7 cellular contexts compared by ENCODE assay signal in genomic region chrX:47562615-47563243, GRCh38. TPM values are rescaled to one million over a fixed set of nuclear protein-coding genes. Genes with fewer than 3 reads are reported as not detected.
A peak's percentile ranks its signal among the peaks of the same experiment; 100 is the strongest.
DNase-seq lines count a peak whose midpoint lies in the region; ATAC-seq and TF ChIP-seq lines count a peak whose summit lies in the region.

No MANE protein-coding gene starts in this region.

- H3K4me2 ChIP-seq in Karpas-422 (ENCODE audit: low read depth, low read length, poor library complexity, severe bottlenecking) = peak overlapping the region; percentile 76

- no peak overlapping the region for H3K27ac ChIP-seq in Karpas-422 (ENCODE audit: low read length)

- peaks cover 5% of the 10 kb centered on the region; the same call in 1 of the 2 replicates for H3K36me3 ChIP-seq in Karpas-422 (ENCODE audit: insufficient read depth, low read length)

- peak; percentile 19 for TF ChIP-seq CTCF in natural killer cell (IDR thresholded peaks at IDR 0.05)

- H3K4me3 Mint-ChIP-seq in activated naive CD8-positive, alpha-beta T cell = peak overlapping the region; percentile 81
- H3K4me3 Mint-ChIP-seq in natural killer cell = peak overlapping the region; percentile 70

- peak overlapping the region; percentile 84; the same call in 1 of the 2 replicates for H3K9ac ChIP-seq in Karpas-422 (ENCODE audit: low read length)

- no peaks in the 10 kb centered on the region for H3K9me2 ChIP-seq in Karpas-422 (replicated peaks; ENCODE audit: insufficient read depth, low read length)

- no peak overlapping the region for H3K27ac Mint-ChIP-seq in activated naive CD8-positive, alpha-beta T cell
- peak overlapping the region; percentile 95 to 97 for H3K27ac Mint-ChIP-seq in natural killer cell

- H3K9me3 ChIP-seq in Karpas-422 (ENCODE audit: low read length) = no peaks in the 10 kb centered on the region

- DNase-seq in ELR (ENCODE audit: low read depth) (peak; percentile 47), Karpas-422 (peak; percentile 83), natural killer cell (no peak), NCI-H1048 (lab: John Stamatoyannopoulos, UW) (no peak)

- H3K27me3 ChIP-seq in Karpas-422 (ENCODE audit: low read length) = no peaks in the 10 kb centered on the region

- no peak for ATAC-seq in natural killer cell
- ATAC-seq in HG02588 (IDR thresholded peaks at IDR 0.05; ENCODE audit: unreplicated experiment) = no peak
- no peak for ATAC-seq in HG03135 (IDR thresholded peaks at IDR 0.05; ENCODE audit: unreplicated experiment)

- H3K36me3 Mint-ChIP-seq in activated naive CD8-positive, alpha-beta T cell = peaks cover 8% of the 10 kb centered on the region
- H3K36me3 Mint-ChIP-seq in natural killer cell = no peaks in the 10 kb centered on the region

- peaks cover 35% of the 10 kb centered on the region for H3K4me1 Mint-ChIP-seq in activated naive CD8-positive, alpha-beta T cell (ENCODE audit: low read depth)
- peaks cover 10 to 36% of the 10 kb centered on the region in 2 donors for H3K4me1 Mint-ChIP-seq in natural killer cell

- peaks cover 7% of the 10 kb centered on the region; the same call in 1 of the 2 replicates for H3K4me1 ChIP-seq in Karpas-422 (ENCODE audit: low read length)

- H4K20me1 ChIP-seq in Karpas-422 (ENCODE audit: insufficient read depth, low read depth, low read length) = no peaks in the 10 kb centered on the region

- H3K9me3 Mint-ChIP-seq in activated naive CD8-positive, alpha-beta T cell (ENCODE audit: low read depth) = no peaks in the 10 kb centered on the region
- H3K9me3 Mint-ChIP-seq in natural killer cell = no peaks in the 10 kb centered on the region

- no peak overlapping the region for H2AFZ ChIP-seq in Karpas-422 (ENCODE audit: low read length)

- H3K27me3 Mint-ChIP-seq in activated naive CD8-positive, alpha-beta T cell = no peaks in the 10 kb centered on the region
- H3K27me3 Mint-ChIP-seq in natural killer cell (ENCODE audit: low read depth in 2 of 2) = no peaks in the 10 kb centered on the region

- H3K4me3 ChIP-seq in Karpas-422 (ENCODE audit: low read length) = no peak overlapping the region; the same call in 1 of the 2 replicates

- H3K79me2 ChIP-seq in Karpas-422 (ENCODE audit: low read length) = peaks cover 22% of the 10 kb centered on the region

- intact Hi-C loops in natural killer cell (cut with micrococcal nuclease) = loop anchor here (5.0 to 10.0 kb wide), 2 partner anchors 272 to 465 kb away; partner anchors contain the start of gene ZNF81

RNA-seq across cellular contexts. Expression of gene ARAF, which starts 1.7 kb away (rescaled TPM):
- total RNA-seq in Karpas-422 (2014; rRNA removed; shearing (Covaris generic); ENCODE audit: low replicate concordance) = 16.4 and 16.5 TPM in 2 replicates
- 100 to 1,000 TPM; 162 to 173 (median 169) TPM for total RNA-seq in natural killer cell

RNA-seq across cellular contexts. Expression of gene TIMP1, which starts 19.5 kb away (rescaled TPM):
- total RNA-seq in Karpas-422 (2014; rRNA removed; shearing (Covaris generic); ENCODE audit: low replicate concordance) = 0.29 and 0.56 TPM in 2 replicates
- 10 to 100 TPM; 50.9 to 71.3 (median 68.6) TPM for total RNA-seq in natural killer cell

RNA-seq across cellular contexts. Expression of gene SYN1, which starts 56.9 kb away (rescaled TPM):
- total RNA-seq in Karpas-422 (2014; rRNA removed; shearing (Covaris generic); ENCODE audit: low replicate concordance) = not detected in 2 replicates
- under 1 TPM in 1 of 3 donors, not detected in 2; 0.40 TPM for total RNA-seq in natural killer cell

Comparison
In these comparisons a context has a peak if more than half of its experiments do, and no peak if none do; other contexts are left out.
1. DNase-seq: peak in ELR (single experiment) and Karpas-422 (single experiment); none in natural killer cell (single experiment) and NCI-H1048 (single experiment).
2. RNA of gene TIMP1, which starts 19.5 kb away (total RNA-seq): 50.9 to 71.3 TPM in natural killer cell; 0.29 to 0.56 TPM in Karpas-422; every median in the first group is over 10 times any median in the second.